22 cellular contexts compared by ENCODE assay signal in the genomic region with DNA sequence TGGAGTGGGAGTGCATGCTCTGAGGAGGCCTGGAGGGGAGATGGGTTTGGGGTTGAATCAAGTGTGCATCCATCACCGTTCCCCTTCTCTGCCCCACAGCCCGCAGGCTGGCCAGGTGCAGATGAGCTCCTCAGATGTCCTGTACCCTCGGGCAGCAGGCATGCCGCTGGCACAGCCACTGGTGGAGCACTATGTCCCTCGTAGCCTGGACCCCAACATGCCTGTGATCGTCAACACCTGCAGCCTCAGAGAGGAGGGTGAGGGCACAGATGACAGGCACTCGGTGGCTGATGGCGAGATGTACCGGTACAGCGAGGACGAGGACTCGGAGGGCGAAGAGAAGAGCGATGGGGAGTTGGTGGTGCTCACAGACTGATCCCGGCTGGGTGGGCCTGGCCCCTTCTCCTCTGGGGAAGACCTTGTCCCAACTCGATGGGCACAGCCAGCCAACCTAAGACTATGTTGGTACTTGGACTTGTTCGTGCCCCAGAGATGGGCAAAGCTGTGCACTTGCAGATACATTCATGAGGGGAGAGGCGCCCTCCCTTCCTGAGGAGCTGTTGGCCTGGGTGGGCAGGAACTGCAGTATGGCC. TPM values are rescaled to one million over a fixed set of nuclear protein-coding genes. Genes with fewer than 3 reads are reported as not detected.
"Had no signal": no experiment of that assay in that cellular context is flagged by ENCODE, and none has a peak within 500 bp of the region (broad histone marks: within the 10 kb centered on the region; RNA-seq: fewer than 3 reads in every experiment).

No MANE protein-coding gene starts in this region.

- H3K27ac ChIP-seq: foreskin keratinocyte had no signal

- ATAC-seq: activated CD4-positive, alpha-beta T cell treated with anti-CD3 and anti-CD28 coated beads for 36 hours; activated T-cell treated with anti-CD3 and anti-CD28 coated beads, Interleukin-2, amount 50 U/mL, for 72 hours; foreskin keratinocyte; stimulated activated naive CD8-positive, alpha-beta T cell treated with anti-CD3 and anti-CD28 coated beads, Interleukin-15, Interleukin-2, amounts not matched to agents 100 U/mL and 50 U/mL, for 24 hours had no signal

- H3K27me3 ChIP-seq: foreskin keratinocyte had no signal

- DNase-seq: activated B cell treated with CpG ODN at 0.5 μM for 24 hours; activated CD4-positive, alpha-beta memory T cell treated with anti-CD3 and anti-CD28 coated beads for 36 hours; activated CD4-positive, alpha-beta T cell treated with anti-CD3 and anti-CD28 coated beads for 36 hours; activated effector memory CD4-positive, alpha-beta T cell treated with Interleukin-2 at 50 U/mL for 16 hours; activated naive CD4-positive, alpha-beta T cell treated with anti-CD3 and anti-CD28 coated beads for 36 hours; activated naive CD8-positive, alpha-beta T cell treated with anti-CD3 and anti-CD28 coated beads, Interleukin-2, amount 10 ng/mL, durations not matched to agents 7 days and 5 days; activated T-cell treated with anti-CD3 and anti-CD28 coated beads, Interleukin-2, amount 50 U/mL, for 72 hours; amniotic stem cell; effector CD8-positive, alpha-beta T cell; foreskin keratinocyte; hippocampal formation; mesenchymal stem cell; occipital lobe; stimulated activated CD4-positive, alpha-beta T cell treated with anti-CD3 and anti-CD28 coated beads, Interleukin-4, amount 100 ng/mL, for 24 hours; stimulated activated naive CD8-positive, alpha-beta T cell treated with anti-CD3 and anti-CD28 coated beads, Interleukin-15, Interleukin-2, amounts not matched to agents 100 U/mL and 50 U/mL, for 24 hours; T-helper 9 cell had no signal

- FAIRE-seq: urothelium cell line had no signal

RNA-seq across cellular contexts. Expression of a gene that starts 26.0 kb away (rescaled TPM):
- total RNA-seq: T-helper 1 cell treated with Interleukin-12 subunit alpha and Interleukin-12 subunit beta and Interleukin-4 antibody, amounts not matched to agents 30 ng/mL and 1 ng/mL, for 36 hours had no signal

RNA-seq across cellular contexts. Expression of a gene that starts 40.3 kb away (rescaled TPM):
- total RNA-seq: activated B cell treated with CpG ODN at 0.5 μM for 24 hours; activated CD4-positive, alpha-beta memory T cell treated with anti-CD3 and anti-CD28 coated beads for 36 hours; activated CD4-positive, alpha-beta T cell treated with anti-CD3 and anti-CD28 coated beads for 36 hours; activated naive CD4-positive, alpha-beta T cell treated with anti-CD3 and anti-CD28 coated beads for 36 hours; activated naive CD8-positive, alpha-beta T cell treated with anti-CD3 and anti-CD28 coated beads, Interleukin-2, amount 10 ng/mL, durations not matched to agents 7 days and 5 days; activated T-cell treated with anti-CD3 and anti-CD28 coated beads, Interleukin-2, amount 50 U/mL, for 72 hours; cerebellum; foreskin keratinocyte; mononuclear cell; myocyte; occipital lobe; subcutaneous adipose tissue; T-helper 1 cell treated with Interleukin-12 subunit alpha and Interleukin-12 subunit beta and Interleukin-4 antibody, amounts not matched to agents 30 ng/mL and 1 ng/mL, for 36 hours had no signal

RNA-seq across cellular contexts. Expression of a gene that starts 52.9 kb away (rescaled TPM):
- total RNA-seq: activated B cell treated with CpG ODN at 0.5 μM for 24 hours had no signal
